Comparison of ENCODE assay signal across 15 cellular contexts in genomic region chr1:67441739-67442286, GRCh38. TPM values are rescaled to one million over a fixed set of nuclear protein-coding genes. Genes with fewer than 3 reads are reported as not detected.
A peak's percentile ranks its signal among the peaks of the same experiment; 100 is the strongest.
DNase-seq lines count a peak whose midpoint lies in the region; ATAC-seq and TF ChIP-seq lines count a peak whose summit lies in the region.
"Had no signal": no experiment of that assay in that cellular context is flagged by ENCODE, and none has a peak within 500 bp of the region (broad histone marks: within the 10 kb centered on the region; RNA-seq: fewer than 3 reads in every experiment).

No MANE protein-coding gene starts in this region.

- intact Hi-C loops in sigmoid colon (cut with DNase I), result no loop called here

- no peaks in the 10 kb centered on the region for H4K20me1 ChIP-seq in SK-N-SH (ENCODE audit: insufficient read depth)

- peak; percentile 38 to 90 for ATAC-seq in activated CD4-positive, CD25-positive, alpha-beta regulatory T cell treated with anti-CD3 and anti-CD28 coated beads, Interleukin-2, amount 50 U/mL, for 24 hours
- ATAC-seq in GM21423 (IDR thresholded peaks at IDR 0.05; ENCODE audit: unreplicated experiment), result peak; percentile 27
- ATAC-seq: foreskin keratinocyte had no signal

- no peak overlapping the region for H3K4me3 ChIP-seq in SK-N-SH (ENCODE audit: low read depth in 2 of 2, low read length in 1 of 2)
- H3K4me3 ChIP-seq in sigmoid colon, result no peak overlapping the region
- H3K4me3 ChIP-seq: left lung, ovary, upper lobe of left lung had no signal

- TF ChIP-seq EP300 in SK-N-SH (IDR thresholded peaks at IDR 0.05; ENCODE audit: borderline replicate concordance in 1 of 2, low read depth in 1 of 2, low read length in 1 of 2) (no peak), sigmoid colon (IDR thresholded peaks at IDR 0.05) (no peak)

- peaks cover 4% of the 10 kb centered on the region for H3F3A ChIP-seq in SK-N-SH (replicated peaks; ENCODE audit: insufficient read depth)

- no peaks in the 10 kb centered on the region for H3K36me3 ChIP-seq in SK-N-SH (replicated peaks in 1 of 2; ENCODE audit: control insufficient read depth in 1 of 2, insufficient read depth in 2 of 2, low read length in 1 of 2)
- H3K36me3 ChIP-seq in sigmoid colon, result no peaks in the 10 kb centered on the region
- H3K36me3 ChIP-seq: left lung, ovary, upper lobe of left lung had no signal

- no peaks in the 10 kb centered on the region for H3K9me2 ChIP-seq in SK-N-SH

- no peaks in the 10 kb centered on the region for H3K79me2 ChIP-seq in SK-N-SH (ENCODE audit: insufficient read depth)

- H3K4me2 ChIP-seq in SK-N-SH, result peak overlapping the region; percentile 59; the same call in 1 of the 2 replicates

- DNase-seq in activated CD4-positive, CD25-positive, alpha-beta regulatory T cell (lab: John Stamatoyannopoulos, UW), result no peak
- DNase-seq in SK-N-SH (no peak), sigmoid colon (no peak), putamen (ENCODE audit: low spot score) (no peak), NCI-H524 (lab: John Stamatoyannopoulos, UW) (no peak)
- no peak for DNase-seq in central memory CD4-positive, alpha-beta T cell
- DNase-seq: foreskin keratinocyte, NCI-H2029 treated with DMSO at 0.1 percent for 48 hours, NCI-H526 had no signal

- no peak overlapping the region for H3K9ac ChIP-seq in SK-N-SH

- CTCF ChIA-PET in SK-N-SH (lab: Yijun Ruan, JAX), result interaction anchor here (1.0 to 1.6 kb wide), 4 partner anchors 10 to 94 kb away, joined by 3 to 8 read pairs (median 6); no protein-coding TSS in a partner anchor

- WGBS in SK-N-SH (ENCODE audit: low lambda C conversion rate), result 85% methylated on average over 3 of the region's 3 CpGs
- 79 to 86% methylated on average over 3 of the region's 3 CpGs for WGBS in sigmoid colon, 2 donors

- H2AFZ ChIP-seq in SK-N-SH (ENCODE audit: low read depth), result peak overlapping the region; percentile 75; the same call in 1 of the 2 replicates

- TF ChIP-seq CTCF in SK-N-SH (IDR thresholded peaks at IDR 0.05) (no peak), sigmoid colon (IDR thresholded peaks at IDR 0.05) (no peak)

- H3K4me1 ChIP-seq in SK-N-SH (ENCODE audit: control insufficient read depth in 1 of 2, insufficient read depth in 2 of 2, low read depth in 1 of 2, low read length in 1 of 2) (peaks cover 7 to 13% of the 10 kb centered on the region in 2 experiments), sigmoid colon (peaks cover 0 to 20% (median 14%) of the 10 kb centered on the region in 4 donors)
- H3K4me1 ChIP-seq: foreskin keratinocyte had no signal

- H3K27me3 ChIP-seq in SK-N-SH (ENCODE audit: insufficient read depth) (no peaks in the 10 kb centered on the region), sigmoid colon (no peaks in the 10 kb centered on the region)
- H3K27me3 ChIP-seq: foreskin keratinocyte, left lung, ovary, upper lobe of left lung had no signal

- POLR2A ChIA-PET in SK-N-SH (lab: Yijun Ruan, JAX), result interaction anchor here (0.8 to 1.0 kb wide), 2 partner anchors 10 to 13 kb away, joined by 3 to 6 read pairs; no protein-coding TSS in a partner anchor

- TF ChIP-seq POLR2A in sigmoid colon (IDR thresholded peaks at IDR 0.05), result no peak

- no peaks in the 10 kb centered on the region for H3K9me3 ChIP-seq in SK-N-SH
- H3K9me3 ChIP-seq in sigmoid colon, result no peaks in the 10 kb centered on the region
- H3K9me3 ChIP-seq: left lung, ovary, upper lobe of left lung had no signal

- TF ChIP-seq RAD21 in SK-N-SH (IDR thresholded peaks at IDR 0.05; ENCODE audit: low read length), result no peak

- H3K27ac ChIP-seq in SK-N-SH (ENCODE audit: low read depth in 2 of 2, low read length in 1 of 2) (peak overlapping the region; percentile 50 to 74; a peak in 3 of 4 replicates), sigmoid colon (peak overlapping the region in 3 of 4 donors; percentile 25 to 39 (median 26))
- H3K27ac ChIP-seq: 22Rv1, foreskin keratinocyte, left lung, upper lobe of left lung had no signal

TF ChIP-seq in SK-N-SH, 30 proteins besides CTCF, POLR2A, EP300 and RAD21:
- no peak for TF ChIP-seq SMC3 (IDR thresholded peaks at IDR 0.05; ENCODE audit: low read depth, low read length)
- TF ChIP-seq GATA2 (CRISPR knock-in tag; IDR thresholded peaks at IDR 0.05), result no peak
- no peak for TF ChIP-seq TEAD4 (IDR thresholded peaks at IDR 0.05; ENCODE audit: borderline replicate concordance, insufficient read depth)
- TF ChIP-seq ZBTB33 (IDR thresholded peaks at IDR 0.05; ENCODE audit: borderline replicate concordance, low read depth), result no peak
- TF ChIP-seq IRF3 (IDR thresholded peaks at IDR 0.05; ENCODE audit: low read depth, low read length), result no peak
- no peak for TF ChIP-seq NRF1 (IDR thresholded peaks at IDR 0.05; ENCODE audit: low read depth, low read length)
- TF ChIP-seq ELF1 (IDR thresholded peaks at IDR 0.05), result no peak
- TF ChIP-seq RFX5 (IDR thresholded peaks at IDR 0.05; ENCODE audit: low read length), result no peak
- TF ChIP-seq RXRA (IDR thresholded peaks at IDR 0.05; ENCODE audit: borderline replicate concordance, low read depth), result no peak
- no peak for TF ChIP-seq MEF2A (IDR thresholded peaks at IDR 0.05; ENCODE audit: borderline replicate concordance, low read depth)
- TF ChIP-seq RCOR1 (IDR thresholded peaks at IDR 0.05; ENCODE audit: low read length), result no peak
- TF ChIP-seq FOXJ3 (CRISPR knock-in tag; IDR thresholded peaks at IDR 0.05), result no peak
- TF ChIP-seq FOSL2 (IDR thresholded peaks at IDR 0.05; ENCODE audit: borderline replicate concordance, low read depth), result no peak
- TF ChIP-seq FOXM1 (IDR thresholded peaks at IDR 0.05; ENCODE audit: low read depth), result no peak
- no peak for TF ChIP-seq MAX (IDR thresholded peaks at IDR 0.05; ENCODE audit: low read depth)
- TF ChIP-seq YY1 (IDR thresholded peaks at IDR 0.05; ENCODE audit: low read depth), result no peak
- TF ChIP-seq SIN3A (IDR thresholded peaks at IDR 0.05; ENCODE audit: borderline replicate concordance, low read depth, low read length), result no peak
- TF ChIP-seq MXI1 (IDR thresholded peaks at IDR 0.05; ENCODE audit: low read depth, low read length), result no peak

RNA-seq across cellular contexts. Expression of gene SERBP1, which starts 11.6 kb away (rescaled TPM):
- 177 and 194 TPM in 2 replicates for polyA plus RNA-seq in SK-N-SH (2012; rRNA removed)
- polyA plus RNA-seq in SK-N-SH (2012; cell fraction: cytosol; rRNA removed), result 231 and 292 TPM in 2 replicates
- polyA plus RNA-seq in SK-N-SH (2012; cell fraction: nucleus; rRNA removed), result 57.3 and 82.9 TPM in 2 replicates
- total RNA-seq in sigmoid colon, result 100 to 1,000 TPM; 201 to 236 (median 225) TPM
- 100 to 1,000 TPM; 112 to 178 (median 133) TPM for polyA plus RNA-seq in sigmoid colon
